Comparison of ENCODE assay signal across 17 cellular contexts in genomic region chr6:124943658-124944057, GRCh38.
"Had no signal": no experiment of that assay in that cellular context is flagged by ENCODE, and none has a peak within 500 bp of the region (broad histone marks: within the 10 kb centered on the region; RNA-seq: fewer than 3 reads in every experiment).

No MANE protein-coding gene starts in this region.

- H3K9me3 ChIP-seq: gastrocnemius medialis, left ventricle myocardium inferior, prostate gland, right lobe of liver, stomach, suprapubic skin, tibial nerve had no signal

- H3K27ac ChIP-seq: coronary artery, epithelial cell of prostate, gastrocnemius medialis, left ventricle myocardium inferior, prostate gland, right lobe of liver, stomach, suprapubic skin, tibial nerve had no signal

- H3K4me3 ChIP-seq: coronary artery, gastrocnemius medialis, left ventricle myocardium inferior, prostate gland, right lobe of liver, smooth muscle cell, stomach, suprapubic skin, tibial nerve had no signal

- H3K4me2 ChIP-seq: smooth muscle cell had no signal

- H3K36me3 ChIP-seq: gastrocnemius medialis, left ventricle myocardium inferior, prostate gland, right lobe of liver, stomach, suprapubic skin, tibial nerve had no signal

- H3K27me3 ChIP-seq: gastrocnemius medialis, right lobe of liver, stomach, suprapubic skin, tibial nerve had no signal

- DNase-seq: activated gamma-delta T cell treated with Interleukin-2 at 50 U/mL for 16 hours; activated T-cell treated with anti-CD3 and anti-CD28 coated beads, Interleukin-2, amount 50 U/mL, for 1 hour; aorta; gastrocnemius medialis; hippocampal formation; left ventricle myocardium inferior; midbrain; right lobe of liver; stimulated activated CD4-positive, alpha-beta T cell treated with anti-CD3 and anti-CD28 coated beads, Interleukin-15, amount 100 ng/mL, for 24 hours; stomach; T1000 had no signal

- H3K4me1 ChIP-seq: gastrocnemius medialis, left ventricle myocardium inferior, prostate gland, right lobe of liver, stomach, suprapubic skin had no signal
